ENCODE assay signal across 26 cellular contexts in genomic region chr3:59769132-59769531, GRCh38.
DNase-seq lines count a peak whose midpoint lies in the region; ATAC-seq and TF ChIP-seq lines count a peak whose summit lies in the region.
"Had no signal": no experiment of that assay in that cellular context is flagged by ENCODE, and none has a peak within 500 bp of the region (broad histone marks: within the 10 kb centered on the region; RNA-seq: fewer than 3 reads in every experiment).

No MANE protein-coding gene starts in this region.

- no peaks in the 10 kb centered on the region for H3K79me1 ChIP-seq in IMR-90 (ENCODE audit: low read depth in 1 of 2, low read length in 2 of 2)

- H3K4me1 Mint-ChIP-seq in GM23338: no peaks in the 10 kb centered on the region

- H3K9me2 ChIP-seq in GM23338 (ENCODE audit: insufficient read depth): no peaks in the 10 kb centered on the region

- H3K27ac ChIP-seq in IMR-90 (ENCODE audit: insufficient read depth, low read length): no peak overlapping the region
- H3K27ac ChIP-seq in GM23338 (ENCODE audit: low read depth): no peak overlapping the region
- H3K27ac ChIP-seq: A549, PC-9, SJSA1 had no signal

- H4K91ac ChIP-seq in IMR-90 (ENCODE audit: insufficient read depth, low read depth, low read length): peak overlapping the region; percentile 49

- ATAC-seq in IMR-90 (ENCODE audit: low read depth) (no peak), GM23338 (no peak), HG02678 (IDR thresholded peaks at IDR 0.05; ENCODE audit: unreplicated experiment) (no peak)
- ATAC-seq: A549, HepG2, K562 had no signal

- dilution Hi-C loops in IMR-90 (cut with HindIII; ENCODE audit: low sequenced_read_pairs, unreplicated experiment): no loop called here

- H3K9me3 Mint-ChIP-seq in GM23338: no peaks in the 10 kb centered on the region
- H3K9me3 Mint-ChIP-seq: CD4-positive, alpha-beta memory T cell had no signal

- H3K27me3 ChIP-seq in IMR-90 (ENCODE audit: control insufficient read depth, insufficient read depth, low read length) (no peaks in the 10 kb centered on the region), GM23338 (ENCODE audit: insufficient read depth) (no peaks in the 10 kb centered on the region)
- H3K27me3 ChIP-seq: SJSA1 had no signal

- H2AK5ac ChIP-seq in IMR-90 (ENCODE audit: low read depth, low read length): peak overlapping the region; percentile 70; the same call in 1 of the 2 replicates

- TF ChIP-seq POLR2A in IMR-90 (IDR thresholded peaks at IDR 0.05; ENCODE audit: low read depth, low read length): no peak

- peaks cover 16% of the 10 kb centered on the region for H3K9me1 ChIP-seq in IMR-90 (ENCODE audit: insufficient read depth, low read length)

- H3K36me3 Mint-ChIP-seq in GM23338 (ENCODE audit: low read depth): no peaks in the 10 kb centered on the region
- H3K36me3 Mint-ChIP-seq: CD4-positive, alpha-beta memory T cell had no signal

- CTCF ChIA-PET in IMR-90 (lab: Yijun Ruan, JAX): interaction anchor here (0.6 kb wide), 1 partner anchor 100 kb away, joined by 3 read pairs; no protein-coding TSS in a partner anchor

- H2BK5ac ChIP-seq in IMR-90 (ENCODE audit: low read depth, low read length, poor library complexity, severe bottlenecking): no peak overlapping the region

- H2BK20ac ChIP-seq in IMR-90 (ENCODE audit: low read depth, low read length): peak overlapping the region; percentile 43; the same call in 1 of the 2 replicates

- no peaks in the 10 kb centered on the region for H3F3A ChIP-seq in GM23338 (replicated peaks; ENCODE audit: low read depth)

- 63% methylated on average over 2 of the region's 7 CpGs; no CpG with 5 or more reads in 1 of the 2 experiments for WGBS in IMR-90 (ENCODE audit: extremely low coverage in 2 of 2, insufficient read length in 1 of 2), 2 experiments

- intact Hi-C loops in IMR-90 (cut with micrococcal nuclease): no loop called here

- H2AK9ac ChIP-seq in IMR-90 (replicated peaks; ENCODE audit: low read depth, low read length, poor library complexity): no peak overlapping the region

- H3K4ac ChIP-seq in IMR-90 (ENCODE audit: low read depth, low read length): peak overlapping the region; percentile 44

- peak overlapping the region; percentile 16; the same call in 1 of the 2 replicates for H3K18ac ChIP-seq in IMR-90 (ENCODE audit: low read depth, low read length)

- TF ChIP-seq RAD21 in IMR-90 (IDR thresholded peaks at IDR 0.05; ENCODE audit: low read length): no peak

- no TSS peak for BruUV-seq in IMR-90 (replicated peaks; lab: Mats Ljungman, UMichigan)

- H3K4me3 ChIP-seq in IMR-90 (ENCODE audit: insufficient read depth, low read depth, low read length) (no peak overlapping the region), GM23338 (no peak overlapping the region)
- H3K4me3 ChIP-seq: A549, K562, PC-9, SJSA1 had no signal

- H2BK120ac ChIP-seq in IMR-90 (ENCODE audit: low read depth, low read length): peak overlapping the region; percentile 30; the same call in 1 of the 2 replicates

- H2BK15ac ChIP-seq in IMR-90 (ENCODE audit: low read depth, low read length): peak overlapping the region; percentile 32; the same call in 1 of the 3 replicates

- H3K56ac ChIP-seq in IMR-90 (ENCODE audit: extremely low read depth, insufficient read depth, low read length): no peak overlapping the region

- POLR2A ChIA-PET in IMR-90 (lab: Charles Lee; ENCODE audit: unreplicated experiment): interaction anchor here (0.6 kb wide), 1 partner anchor 50 kb away, joined by 5 read pairs; no protein-coding TSS in a partner anchor

- no peak overlapping the region for H4K8ac ChIP-seq in IMR-90 (ENCODE audit: low read depth in 2 of 2, low read length in 2 of 2)

- DNase-seq in IMR-90 (no peak), NCI-H1105 treated with DMSO at 0.1 percent for 48 hours (lab: John Stamatoyannopoulos, UW) (peak; percentile 71), NCI-H524 treated with DMSO at 0.1 percent for 48 hours (lab: John Stamatoyannopoulos, UW) (peak; percentile 84), left kidney (ENCODE audit: low read depth, low spot score) (peak; percentile 33), GM23338 (ENCODE audit: low spot score) (no peak), NCI-H748 (lab: John Stamatoyannopoulos, UW; ENCODE audit: unreplicated experiment) (no peak)
- DNase-seq: C1 segment of cervical spinal cord; Caco-2; CD4-positive, alpha-beta memory T cell; DMS153; DND-41; H7; Kasumi-1; NCI-H187; NCI-H2081 treated with DMSO at 0.1 percent for 48 hours; NCI-H526; NK-92 treated with Interleukin-12 subunit alpha and Interleukin-12 subunit beta, amount 100 ng/mL, for 24 hours; PC-9; Right ventricle myocardium superior; RPMI8226; T-helper 2 cell had no signal

- no peak overlapping the region for H2AFZ ChIP-seq in IMR-90 (replicated peaks; ENCODE audit: low read length, poor library complexity)
- H2AFZ ChIP-seq in GM23338: no peak overlapping the region
- H2AFZ ChIP-seq: PC-9 had no signal

- H3K4me3 Mint-ChIP-seq in GM23338: no peak overlapping the region
- H3K4me3 Mint-ChIP-seq: CD4-positive, alpha-beta memory T cell had no signal

- H3K23ac ChIP-seq in IMR-90 (ENCODE audit: low read depth, low read length): no peak overlapping the region

- H3K4me1 ChIP-seq in IMR-90 (ENCODE audit: control insufficient read depth, insufficient read depth, low read length) (peaks cover 11% of the 10 kb centered on the region), GM23338 (ENCODE audit: insufficient read depth) (no peaks in the 10 kb centered on the region)
- H3K4me1 ChIP-seq: Caco-2 had no signal

- H4K5ac ChIP-seq in IMR-90 (ENCODE audit: low read depth, low read length): peak overlapping the region; percentile 11; the same call in 1 of the 2 replicates

- no peak overlapping the region for H3K14ac ChIP-seq in IMR-90 (replicated peaks; ENCODE audit: low read depth, low read length)

- in situ Hi-C loops in IMR-90 (cut with MboI; ENCODE audit: low sequenced_read_pairs): no loop called here

- TF ChIP-seq CTCF in IMR-90 (conservative IDR thresholded peaks at IDR 0.05; ENCODE audit: low read depth, low read length) (no peak), GM23338 (conservative IDR thresholded peaks at IDR 0.05; ENCODE audit: low read depth in 2 of 2) (no peak)

- no peak overlapping the region for H3K9ac ChIP-seq in IMR-90 (ENCODE audit: low read depth, low read length)

- H3K27me3 Mint-ChIP-seq in GM23338 (ENCODE audit: insufficient read depth, low read depth, poor library complexity): peaks cover 2% of the 10 kb centered on the region
- H3K27me3 Mint-ChIP-seq: CD4-positive, alpha-beta memory T cell had no signal

- no peaks in the 10 kb centered on the region for H3K79me2 ChIP-seq in GM23338 (replicated peaks; ENCODE audit: insufficient read depth)

- H3K27ac Mint-ChIP-seq in GM23338: no peak overlapping the region
- H3K27ac Mint-ChIP-seq: CD4-positive, alpha-beta memory T cell had no signal

- H3K9me3 ChIP-seq in IMR-90 (ENCODE audit: control insufficient read depth, insufficient read depth, low read length): no peaks in the 10 kb centered on the region
- H3K9me3 ChIP-seq: A549, Caco-2, SJSA1 had no signal

- H3K4me2 ChIP-seq in IMR-90 (ENCODE audit: low read depth, low read length): no peak overlapping the region
- no peak overlapping the region for H3K4me2 ChIP-seq in GM23338
- H3K4me2 ChIP-seq: A549, PC-9 had no signal

- H3K36me3 ChIP-seq in IMR-90 (ENCODE audit: control insufficient read depth, insufficient read depth, low read length) (no peaks in the 10 kb centered on the region), GM23338 (ENCODE audit: insufficient read depth) (no peaks in the 10 kb centered on the region)
- H3K36me3 ChIP-seq: SJSA1 had no signal

- H4K20me1 ChIP-seq in IMR-90 (ENCODE audit: insufficient read depth, low read length) (no peaks in the 10 kb centered on the region), GM23338 (replicated peaks; ENCODE audit: insufficient read depth) (no peaks in the 10 kb centered on the region)

TF ChIP-seq in IMR-90, 13 proteins besides CTCF, POLR2A, EP300 and RAD21 (continues in another document):
- no peak for TF ChIP-seq MAZ (IDR thresholded peaks at IDR 0.05; ENCODE audit: borderline replicate concordance, low read depth, low read length)
- TF ChIP-seq MXI1 (IDR thresholded peaks at IDR 0.05; ENCODE audit: borderline replicate concordance, low read depth, low read length): no peak
- TF ChIP-seq FOS (IDR thresholded peaks at IDR 0.05; ENCODE audit: low read depth, low read length): no peak
- no peak for TF ChIP-seq MAFK (IDR thresholded peaks at IDR 0.05; ENCODE audit: low read depth, low read length)
- no peak for TF ChIP-seq RFX5 (IDR thresholded peaks at IDR 0.05; ENCODE audit: low read depth, low read length)
- no peak for TF ChIP-seq ELK1 (IDR thresholded peaks at IDR 0.05; ENCODE audit: borderline replicate concordance, low read depth, low read length)
- TF ChIP-seq RCOR1 (IDR thresholded peaks at IDR 0.05; ENCODE audit: insufficient replicate concordance, low read length): no peak

TF ChIP-seq in GM23338, 12 proteins besides CTCF, POLR2A, EP300 and RAD21:
- no peak for TF ChIP-seq POLR2AphosphoS5 (IDR thresholded peaks at IDR 0.05; ENCODE audit: low read depth)

Comparison
In these comparisons a context has a peak if more than half of its experiments do, and no peak if none do; other contexts are left out.
1. DNase-seq: peak in NCI-H1105 treated with DMSO at 0.1 percent for 48 hours (single experiment), NCI-H524 treated with DMSO at 0.1 percent for 48 hours (single experiment) and left kidney (single experiment); none in IMR-90 (single experiment), GM23338 (single experiment) and NCI-H748 (single experiment).